In genomic region chr2:25250331-25251031, GRCh38 we compare ENCODE assay signal across 1 cellular context.
TF ChIP-seq lines count a peak whose summit lies in the region.

No MANE protein-coding gene starts in this region.

TF ChIP-seq in HepG2, 621 proteins besides CTCF, POLR2A, EP300 and RAD21 (continued from another document and continues in another):
- TF ChIP-seq DBP (CRISPR knock-in tag; IDR thresholded peaks at IDR 0.05; ENCODE audit: not compliant biosample characterization) = no peak
- TF ChIP-seq FOXP1 (IDR thresholded peaks at IDR 0.05) = no peak
- no peak for TF ChIP-seq FOXP1 (CRISPR knock-in tag; IDR thresholded peaks at IDR 0.05)
- no peak for TF ChIP-seq GATAD1 (CRISPR knock-in tag; IDR thresholded peaks at IDR 0.05)
- no peak for TF ChIP-seq ARID5B (CRISPR knock-in tag; IDR thresholded peaks at IDR 0.05)
- TF ChIP-seq KAT7 (CRISPR knock-in tag; IDR thresholded peaks at IDR 0.05; ENCODE audit: borderline replicate concordance) = no peak
- no peak for TF ChIP-seq STAT5B (CRISPR knock-in tag; IDR thresholded peaks at IDR 0.05)
- no peak for TF ChIP-seq ZFAT (CRISPR knock-in tag; conservative IDR thresholded peaks at IDR 0.05)
- TF ChIP-seq ZBTB7A (CRISPR knock-in tag; IDR thresholded peaks at IDR 0.05) = peak; percentile 79; the same call in 1 of the 2 replicates
- no peak for TF ChIP-seq CSRNP2 (CRISPR knock-in tag; conservative IDR thresholded peaks at IDR 0.05; ENCODE audit: low read depth)
- TF ChIP-seq JUNB (CRISPR knock-in tag; IDR thresholded peaks at IDR 0.05; ENCODE audit: borderline replicate concordance) = no peak
- TF ChIP-seq ZBTB38 (CRISPR knock-in tag; IDR thresholded peaks at IDR 0.05) = peak; percentile 89
- no peak for TF ChIP-seq ZSCAN29 (CRISPR knock-in tag; conservative IDR thresholded peaks at IDR 0.05)
- TF ChIP-seq BHLHE40 (IDR thresholded peaks at IDR 0.05; ENCODE audit: low read length) = no peak
- TF ChIP-seq ELK4 (CRISPR knock-in tag; IDR thresholded peaks at IDR 0.05; ENCODE audit: borderline replicate concordance) = no peak
- TF ChIP-seq ZNF430 (CRISPR knock-in tag; IDR thresholded peaks at IDR 0.05) = 0 out of 2 replicates have a peak, but pooled peaks have one; percentile 4
- peak; percentile 20; the same call in 1 of the 2 replicates for TF ChIP-seq HOXA3 (CRISPR knock-in tag; IDR thresholded peaks at IDR 0.05)
- no peak for TF ChIP-seq SMARCE1 (IDR thresholded peaks at IDR 0.05; ENCODE audit: borderline replicate concordance)
- no peak; the same call in 1 of the 2 replicates for TF ChIP-seq ATF7-NPFF (CRISPR knock-in tag; IDR thresholded peaks at IDR 0.05; ENCODE audit: low read depth)
- no peak for TF ChIP-seq CCDC6 (CRISPR knock-in tag; IDR thresholded peaks at IDR 0.05)
- TF ChIP-seq ZNF781 (CRISPR knock-in tag; IDR thresholded peaks at IDR 0.05; ENCODE audit: borderline replicate concordance, not compliant biosample characterization) = no peak
- no peak for TF ChIP-seq MXD3 (CRISPR knock-in tag; IDR thresholded peaks at IDR 0.05)
- TF ChIP-seq ZNF331 (CRISPR knock-in tag; IDR thresholded peaks at IDR 0.05) = no peak
- TF ChIP-seq ZNF644 (CRISPR knock-in tag; IDR thresholded peaks at IDR 0.05; ENCODE audit: low read depth) = no peak
- no peak for TF ChIP-seq SMAD1 (CRISPR knock-in tag; IDR thresholded peaks at IDR 0.05; ENCODE audit: borderline replicate concordance, low read depth)
- TF ChIP-seq ZNF768 (CRISPR knock-in tag; IDR thresholded peaks at IDR 0.05) = peak; percentile 57; the same call in 1 of the 2 replicates
- TF ChIP-seq ZNF850 (CRISPR knock-in tag; conservative IDR thresholded peaks at IDR 0.05) = no peak
- TF ChIP-seq PAF1 (CRISPR knock-in tag; IDR thresholded peaks at IDR 0.05) = no peak
- no peak for TF ChIP-seq KDM3A (CRISPR knock-in tag; IDR thresholded peaks at IDR 0.05; ENCODE audit: low read depth)
- TF ChIP-seq BRD4 (CRISPR knock-in tag; IDR thresholded peaks at IDR 0.05) = no peak
- no peak for TF ChIP-seq ZBTB46 (CRISPR knock-in tag; IDR thresholded peaks at IDR 0.05; ENCODE audit: borderline replicate concordance)
- no peak for TF ChIP-seq ESRRA (CRISPR knock-in tag; IDR thresholded peaks at IDR 0.05; ENCODE audit: low read depth)
- 0 out of 2 replicates have a peak, but pooled peaks have one; percentile 23 for TF ChIP-seq ZNF574 (CRISPR knock-in tag; IDR thresholded peaks at IDR 0.05)
- TF ChIP-seq FLYWCH1 (CRISPR knock-in tag; IDR thresholded peaks at IDR 0.05) = no peak
- no peak for TF ChIP-seq ZNF12 (CRISPR knock-in tag; IDR thresholded peaks at IDR 0.05)
- 0 out of 2 replicates have a peak, but pooled peaks have one; percentile 13 for TF ChIP-seq ELF4 (CRISPR knock-in tag; IDR thresholded peaks at IDR 0.05; ENCODE audit: borderline replicate concordance)
- TF ChIP-seq AKAP8 (CRISPR knock-in tag; IDR thresholded peaks at IDR 0.05) = 0 out of 2 replicates have a peak, but pooled peaks have one; percentile 32
- no peak for TF ChIP-seq ZFP41 (CRISPR knock-in tag; IDR thresholded peaks at IDR 0.05; ENCODE audit: borderline replicate concordance)
- TF ChIP-seq CBX2 (IDR thresholded peaks at IDR 0.05; ENCODE audit: low read depth, low read length) = no peak
- TF ChIP-seq CBX2 (CRISPR knock-in tag; IDR thresholded peaks at IDR 0.05; ENCODE audit: low read depth) = no peak
- TF ChIP-seq ATF3 (CRISPR knock-in tag; IDR thresholded peaks at IDR 0.05) = no peak
- 0 out of 2 replicates have a peak, but pooled peaks have one; percentile 59 for TF ChIP-seq NRL (CRISPR knock-in tag; IDR thresholded peaks at IDR 0.05; ENCODE audit: borderline replicate concordance)
- TF ChIP-seq ZNF350 (CRISPR knock-in tag; IDR thresholded peaks at IDR 0.05; ENCODE audit: borderline replicate concordance, low read depth) = 0 out of 2 replicates have a peak, but pooled peaks have one; percentile 34
- no peak; the same call in 1 of the 2 replicates for TF ChIP-seq DNMT3B (CRISPR knock-in tag; conservative IDR thresholded peaks at IDR 0.05)
- 0 out of 2 replicates have a peak, but pooled peaks have one; percentile 32 for TF ChIP-seq HIC2 (CRISPR knock-in tag; IDR thresholded peaks at IDR 0.05; ENCODE audit: low read depth)
- TF ChIP-seq ZBTB33 (CRISPR knock-in tag; IDR thresholded peaks at IDR 0.05) = peak; percentile 94
- 0 out of 2 replicates have a peak, but pooled peaks have one; percentile 26 for TF ChIP-seq DPF2 (CRISPR knock-in tag; IDR thresholded peaks at IDR 0.05; ENCODE audit: borderline replicate concordance, low read depth)
- no peak for TF ChIP-seq ONECUT2 (CRISPR knock-in tag; IDR thresholded peaks at IDR 0.05)
- TF ChIP-seq AGO2 (optimal IDR thresholded peaks at IDR 0.05; ENCODE audit: low read depth, low read length) = peak; percentile 66
- no peak for TF ChIP-seq ZNF367 (CRISPR knock-in tag; IDR thresholded peaks at IDR 0.05; ENCODE audit: borderline replicate concordance)
- peak; percentile 65; the same call in 1 of the 2 replicates for TF ChIP-seq EED (CRISPR knock-in tag; IDR thresholded peaks at IDR 0.05)
- 0 out of 2 replicates have a peak, but pooled peaks have one; percentile 18 for TF ChIP-seq ZNF138 (CRISPR knock-in tag; IDR thresholded peaks at IDR 0.05; ENCODE audit: low read depth)
- TF ChIP-seq REXO4 (CRISPR knock-in tag; IDR thresholded peaks at IDR 0.05; ENCODE audit: borderline replicate concordance) = no peak
- 0 out of 2 replicates have a peak, but pooled peaks have one; percentile 45 for TF ChIP-seq RXRA (CRISPR knock-in tag; IDR thresholded peaks at IDR 0.05)
